Comparison of ENCODE assay signal across 1 cellular context in the genomic region with DNA sequence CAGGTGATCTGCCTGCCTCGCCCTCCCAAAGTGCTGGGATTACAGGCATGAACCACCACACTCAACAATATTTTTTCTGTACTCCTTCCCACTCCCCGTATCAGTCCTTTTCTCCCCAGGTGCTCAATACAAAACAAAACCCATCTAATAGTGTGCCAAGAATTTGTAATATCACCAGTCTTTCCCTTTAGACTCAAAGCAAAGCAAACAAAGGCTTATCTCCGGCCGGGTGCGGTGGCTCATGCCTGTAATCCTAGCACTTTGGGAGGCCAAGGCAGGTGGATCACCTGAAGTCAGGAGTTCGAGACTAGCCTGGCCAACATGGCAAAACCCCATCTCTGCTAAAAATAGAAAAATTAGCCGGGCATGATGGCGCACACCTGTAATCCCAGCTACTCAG. TPM values are rescaled to one million over a fixed set of nuclear protein-coding genes. Genes with fewer than 3 reads are reported as not detected.
"Had no signal": no experiment of that assay in that cellular context is flagged by ENCODE, and none has a peak within 500 bp of the region (broad histone marks: within the 10 kb centered on the region; RNA-seq: fewer than 3 reads in every experiment).

No MANE protein-coding gene starts in this region.

RNA-seq across cellular contexts. Expression of a gene that starts 45.1 kb away (rescaled TPM):
- total RNA-seq: lung microvascular endothelial cell had no signal
